ENCODE assay signal across 18 cellular contexts in genomic region chr10:17693009-17693408, GRCh38. TPM values are rescaled to one million over a fixed set of nuclear protein-coding genes. Genes with fewer than 3 reads are reported as not detected.
"Had no signal": no experiment of that assay in that cellular context is flagged by ENCODE, and none has a peak within 500 bp of the region (broad histone marks: within the 10 kb centered on the region; RNA-seq: fewer than 3 reads in every experiment).

No MANE protein-coding gene starts in this region.

- H3K4me1 ChIP-seq: pancreas, testis, upper lobe of right lung had no signal

- H3K4me1 Mint-ChIP-seq: activated naive CD8-positive, alpha-beta T cell treated with anti-CD3 and anti-CD28 coated beads, Interleukin-2, amount 50 U/mL, for 24 hours; mesothelial cell of epicardium had no signal

- DNase-seq: activated naive CD4-positive, alpha-beta T cell treated with anti-CD3 and anti-CD28 coated beads for 36 hours; activated naive CD8-positive, alpha-beta T cell treated with anti-CD3 and anti-CD28 coated beads, Interleukin-2, amount 50 U/mL, for 24 hours; aorta; effector memory CD8-positive, alpha-beta T cell; gastrocnemius medialis; heart right ventricle; pancreas; stimulated activated CD4-positive, alpha-beta T cell treated with anti-CD3 and anti-CD28 coated beads, Interleukin-2, amount 100 ng/mL, for 24 hours; stomach; T-helper 9 cell; testis; upper lobe of right lung; WERI-Rb-1 had no signal

- FAIRE-seq: pancreas had no signal

- ATAC-seq: activated naive CD8-positive, alpha-beta T cell treated with anti-CD3 and anti-CD28 coated beads, Interleukin-2, amount 50 U/mL, for 24 hours; effector memory CD8-positive, alpha-beta T cell; gastrocnemius medialis; pancreas; upper lobe of right lung had no signal

- H3K27me3 ChIP-seq: gastrocnemius medialis, heart right ventricle, pancreas, stomach, testis, upper lobe of right lung had no signal

- H3K9me3 Mint-ChIP-seq: activated naive CD4-positive, alpha-beta T cell treated with anti-CD3 and anti-CD28 coated beads for 36 hours; activated naive CD8-positive, alpha-beta T cell treated with anti-CD3 and anti-CD28 coated beads, Interleukin-2, amount 50 U/mL, for 24 hours; activated T-helper 2 cell treated with anti-CD3 and anti-CD28 coated beads, Interferon-gamma antibody, Interleukin-2, Interleukin-4, amounts not matched to agents 10 μg/mL and 5 μg/mL and 100 μg/mL, durations not matched to agents 14 hours and 24 hours and 36 hours; effector memory CD8-positive, alpha-beta T cell; mesothelial cell of epicardium; neural crest cell had no signal

- H3K4me3 ChIP-seq: gastrocnemius medialis, heart right ventricle, lung, pancreas, stomach, testis, upper lobe of right lung had no signal

- H3K9me3 ChIP-seq: gastrocnemius medialis, heart right ventricle, pancreas, stomach, testis, upper lobe of right lung had no signal

- H3K27me3 Mint-ChIP-seq: activated naive CD8-positive, alpha-beta T cell treated with anti-CD3 and anti-CD28 coated beads, Interleukin-2, amount 50 U/mL, for 24 hours; effector memory CD8-positive, alpha-beta T cell had no signal

- H3K4me3 Mint-ChIP-seq: activated naive CD4-positive, alpha-beta T cell treated with anti-CD3 and anti-CD28 coated beads for 36 hours; activated naive CD8-positive, alpha-beta T cell treated with anti-CD3 and anti-CD28 coated beads, Interleukin-2, amount 50 U/mL, for 24 hours; effector memory CD8-positive, alpha-beta T cell; mesothelial cell of epicardium; neural crest cell had no signal

- H3K27ac Mint-ChIP-seq: activated naive CD4-positive, alpha-beta T cell treated with anti-CD3 and anti-CD28 coated beads for 36 hours; activated naive CD8-positive, alpha-beta T cell treated with anti-CD3 and anti-CD28 coated beads, Interleukin-2, amount 50 U/mL, for 24 hours; activated T-helper 2 cell treated with anti-CD3 and anti-CD28 coated beads, Interferon-gamma antibody, Interleukin-2, Interleukin-4, amounts not matched to agents 10 μg/mL and 5 μg/mL and 100 μg/mL, durations not matched to agents 14 hours and 24 hours and 36 hours; mesothelial cell of epicardium had no signal

- H3K27ac ChIP-seq: epithelial cell of prostate, heart right ventricle, pancreas, stomach, testis, upper lobe of right lung, WERI-Rb-1 had no signal

RNA-seq across cellular contexts. Expression of gene TMEM236, which starts 59.0 kb away (rescaled TPM):
- total RNA-seq: activated naive CD4-positive, alpha-beta T cell treated with anti-CD3 and anti-CD28 coated beads for 36 hours; neural crest cell had no signal
